Comparison of ENCODE assay signal across 9 cellular contexts in genomic region chr9:34403554-34404380, GRCh38. TPM values are rescaled to one million over a fixed set of nuclear protein-coding genes. Genes with fewer than 3 reads are reported as not detected.
A peak's percentile ranks its signal among the peaks of the same experiment; 100 is the strongest.
DNase-seq lines count a peak whose midpoint lies in the region; ATAC-seq and TF ChIP-seq lines count a peak whose summit lies in the region.
"Had no signal": no experiment of that assay in that cellular context is flagged by ENCODE, and none has a peak within 500 bp of the region (broad histone marks: within the 10 kb centered on the region; RNA-seq: fewer than 3 reads in every experiment).

No MANE protein-coding gene starts in this region.

- TF ChIP-seq CTCF in WI38 (IDR thresholded peaks at IDR 0.05; ENCODE audit: low read depth, low read length) (peak; percentile 98), choroid plexus epithelial cell (conservative IDR thresholded peaks at IDR 0.05; ENCODE audit: low read depth, low read length) (peak; percentile 100)

- intact Hi-C loops in left colon (cut with DNase I, micrococcal nuclease) = loop anchor here in 1 of 2 donors (10.0 kb wide), 1 partner anchor 101 kb away; no protein-coding TSS in a partner anchor

- DNase-seq in activated CD4-positive, CD25-positive, alpha-beta regulatory T cell (lab: John Stamatoyannopoulos, UW) = peak in 3 of 4 experiments; percentile 21 to 30 (median 22)
- peak; percentile 52 for DNase-seq in NCI-H2029 (lab: John Stamatoyannopoulos, UW)
- DNase-seq in choroid plexus epithelial cell (ENCODE audit: low read depth) = peak; percentile 77
- DNase-seq in left colon = peak; percentile 42 to 69
- DNase-seq in stimulated activated CD4-positive, alpha-beta T cell treated with anti-CD3 and anti-CD28 coated beads, TNF-alpha, amount 100 ng/mL, for 24 hours (ENCODE audit: low read depth in 3 of 3) = peak; percentile 22 to 58 (median 36)

- no peak for ATAC-seq in activated CD4-positive, CD25-positive, alpha-beta regulatory T cell treated with anti-CD3 and anti-CD28 coated beads, Interleukin-2, amount 50 U/mL, for 24 hours
- peak; percentile 72 for ATAC-seq in left colon
- no peak for ATAC-seq in GM19324 (IDR thresholded peaks at IDR 0.05; ENCODE audit: low FRiP score, unreplicated experiment)

- H3K4me3 ChIP-seq in WI38 (ENCODE audit: low read depth, low read length) (no peak overlapping the region), choroid plexus epithelial cell (ENCODE audit: low read depth, low read length) (no peak overlapping the region)

RNA-seq across cellular contexts. Expression of gene MYORG, which starts 27.1 kb away (rescaled TPM):
- 10 to 100 TPM; 65.2 to 72.3 TPM for total RNA-seq in left colon

RNA-seq across cellular contexts. Expression of gene FAM219A, which starts 54.6 kb away (rescaled TPM):
- 1 to 10 TPM; 6.8 to 7.2 TPM for total RNA-seq in left colon

RNA-seq across cellular contexts. Expression of gene DNAI1, which starts 54.8 kb away (rescaled TPM):
- not detected for total RNA-seq in left colon
- total RNA-seq: mononuclear cell had no signal

Comparison
In these comparisons a context has a peak if more than half of its experiments do, and no peak if none do; other contexts are left out.
1. DNase-seq: peak in every context shown above with its lines; median percentile 77 in choroid plexus epithelial cell; 56 in left colon; 52 in NCI-H2029; 36 in stimulated activated CD4-positive, alpha-beta T cell treated with anti-CD3 and anti-CD28 coated beads, TNF-alpha, amount 100 ng/mL, for 24 hours; 22 in activated CD4-positive, CD25-positive, alpha-beta regulatory T cell.